In the genomic region with DNA sequence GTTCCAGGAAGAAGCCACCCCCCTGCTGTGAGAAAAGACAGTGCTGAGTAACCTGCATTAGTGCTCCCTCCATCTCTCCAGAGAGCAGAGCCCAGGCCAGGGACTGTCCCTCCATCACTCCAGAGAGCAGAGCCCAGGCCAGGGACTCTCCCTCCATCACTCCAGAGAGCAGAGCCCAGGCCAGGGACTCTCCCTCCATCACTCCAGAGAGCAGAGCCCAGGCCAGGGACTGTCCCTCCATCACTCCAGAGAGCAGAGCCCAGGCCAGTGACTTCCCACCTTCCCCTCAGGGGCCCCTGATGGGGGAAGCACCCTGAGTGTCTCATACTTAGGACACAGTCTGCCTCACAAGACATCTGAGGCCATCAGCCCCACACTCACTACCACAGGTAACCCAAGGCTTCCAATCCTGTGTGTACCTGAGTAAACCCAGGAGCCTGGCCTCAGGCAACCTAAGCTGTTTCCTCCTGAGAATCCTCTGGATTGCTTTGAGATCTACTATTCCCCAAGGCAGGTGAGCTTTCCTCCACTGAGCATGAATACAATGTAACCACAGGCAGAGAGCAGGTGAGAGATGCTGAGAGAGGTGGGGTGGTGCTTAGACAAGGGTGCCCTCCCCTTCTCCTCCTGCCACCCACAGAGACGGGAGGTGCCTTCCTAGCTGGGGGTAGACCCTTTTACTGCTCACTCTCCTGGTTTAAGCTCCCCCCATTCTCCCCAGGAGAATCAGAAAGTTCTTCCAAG, we compare ENCODE assay signal across 14 cellular contexts.
A peak's percentile ranks its signal among the peaks of the same experiment; 100 is the strongest.
DNase-seq lines count a peak whose midpoint lies in the region; ATAC-seq and TF ChIP-seq lines count a peak whose summit lies in the region.
"Had no signal": no experiment of that assay in that cellular context is flagged by ENCODE, and none has a peak within 500 bp of the region (broad histone marks: within the 10 kb centered on the region; RNA-seq: fewer than 3 reads in every experiment).

No MANE protein-coding gene starts in this region.

- H3K27ac ChIP-seq in OCI-LY3 (ENCODE audit: low read length): no peak overlapping the region
- H3K27ac ChIP-seq: adrenal gland had no signal

- peaks cover 17% of the 10 kb centered on the region for H3K4me1 ChIP-seq in OCI-LY3 (ENCODE audit: low read length)
- H3K4me1 ChIP-seq: adrenal gland had no signal

- H3K4me2 ChIP-seq in OCI-LY3 (ENCODE audit: low read length): peak overlapping the region; percentile 38; the same call in 1 of the 2 replicates

- peaks cover 4% of the 10 kb centered on the region; the same call in 1 of the 2 replicates for H4K20me1 ChIP-seq in OCI-LY3 (ENCODE audit: insufficient read depth, low read length)

- H3K9me3 ChIP-seq in OCI-LY3 (ENCODE audit: insufficient read depth, low read length): no peaks in the 10 kb centered on the region
- H3K9me3 ChIP-seq: adrenal gland had no signal

- no peaks in the 10 kb centered on the region for H3K36me3 ChIP-seq in OCI-LY3 (replicated peaks; ENCODE audit: low read depth, low read length)
- H3K36me3 ChIP-seq: adrenal gland had no signal

- no peak for TF ChIP-seq CTCF in OCI-LY3 (IDR thresholded peaks at IDR 0.05; ENCODE audit: low read depth, low read length)

- ATAC-seq in GM19397 (IDR thresholded peaks at IDR 0.05; ENCODE audit: unreplicated experiment) (peak; percentile 75), HG02870 (IDR thresholded peaks at IDR 0.05; ENCODE audit: unreplicated experiment) (peak; percentile 95)
- ATAC-seq: Right ventricle myocardium inferior had no signal

- H3K27me3 ChIP-seq in OCI-LY3 (ENCODE audit: low read depth, low read length): peaks cover 48% of the 10 kb centered on the region

- H2AFZ ChIP-seq in OCI-LY3 (ENCODE audit: low read depth, low read length): no peak overlapping the region

- no peaks in the 10 kb centered on the region for H3K79me2 ChIP-seq in OCI-LY3 (ENCODE audit: low read length)

- DNase-seq in NCI-H2107 treated with DMSO at 0.1 percent for 48 hours (lab: John Stamatoyannopoulos, UW; ENCODE audit: unreplicated experiment) (peak; percentile 18), NCI-H2107 (lab: John Stamatoyannopoulos, UW) (no peak), medulla oblongata (ENCODE audit: extremely low spot score) (no peak), C1 segment of cervical spinal cord (lab: John Stamatoyannopoulos, UW) (no peak), hypothalamus (lab: John Stamatoyannopoulos, UW) (no peak)
- DNase-seq: 8988T; activated CD4-positive, CD25-positive, alpha-beta regulatory T cell treated with anti-CD3 and anti-CD28 coated beads, Interleukin-2, amount 50 U/mL, for 72 hours; adrenal gland; DND-41; NCI-H2227 treated with DMSO at 0.1 percent for 48 hours had no signal

- no peak overlapping the region for H3K4me3 ChIP-seq in OCI-LY3 (ENCODE audit: low read length)
- H3K4me3 ChIP-seq: adrenal gland had no signal

- H3K9ac ChIP-seq in OCI-LY3 (ENCODE audit: low read length): no peak overlapping the region
